In genomic region chr6:142112451-142113061, GRCh38 we compare ENCODE assay signal across 8 cellular contexts. TPM values are rescaled to one million over a fixed set of nuclear protein-coding genes. Genes with fewer than 3 reads are reported as not detected.
DNase-seq lines count a peak whose midpoint lies in the region; ATAC-seq and TF ChIP-seq lines count a peak whose summit lies in the region.

No MANE protein-coding gene starts in this region.

- peak; percentile 13 to 62 (median 30) for DNase-seq in activated CD4-positive, CD25-positive, alpha-beta regulatory T cell (lab: John Stamatoyannopoulos, UW)
- DNase-seq in Jurkat, Clone E6-1 (ENCODE audit: low read depth, low spot score): peak; percentile 67
- DNase-seq in PC-9 (peak; percentile 58 to 60), fibroblast of the conjunctiva (ENCODE audit: low read depth) (peak; percentile 75), occipital lobe (lab: John Stamatoyannopoulos, UW) (peak; percentile 37), thyroid gland (peak; percentile 53 to 68)
- peak; percentile 69 to 74 for DNase-seq in activated T-cell treated with anti-CD3 and anti-CD28 coated beads, Interleukin-2, amount 50 U/mL, for 72 hours

- no peak overlapping the region for H3K27ac Mint-ChIP-seq in activated T-cell treated with anti-CD3 and anti-CD28 coated beads, Interleukin-2, amount 50 U/mL, for 72 hours

- no peak for ATAC-seq in activated CD4-positive, CD25-positive, alpha-beta regulatory T cell treated with anti-CD3 and anti-CD28 coated beads, Interleukin-2, amount 50 U/mL, for 24 hours
- ATAC-seq in activated T-cell treated with anti-CD3 and anti-CD28 coated beads, Interleukin-2, amount 50 U/mL, for 72 hours (replicated peaks in 1 of 2): no peak

- no peaks in the 10 kb centered on the region for H4K20me1 ChIP-seq in PC-9 (ENCODE audit: insufficient read depth)

- no peak overlapping the region for H3K4me3 ChIP-seq in Jurkat, Clone E6-1 (ENCODE audit: low read length)
- no peak overlapping the region for H3K4me3 ChIP-seq in PC-9
- H3K4me3 ChIP-seq in thyroid gland (replicated peaks in 1 of 3): no peak overlapping the region

- H3F3A ChIP-seq in PC-9 (ENCODE audit: insufficient read depth, low read depth): no peaks in the 10 kb centered on the region

- BruUV-seq in PC-9 (replicated peaks; lab: Mats Ljungman, UMichigan): no TSS peak

- 0 to 1% methylated on average over 4 of the region's 4 CpGs for WGBS in thyroid gland, 2 donors

- peaks cover 6% of the 10 kb centered on the region for H3K27me3 Mint-ChIP-seq in activated T-cell treated with anti-CD3 and anti-CD28 coated beads, Interleukin-2, amount 50 U/mL, for 72 hours (ENCODE audit: low read depth)

- no peak overlapping the region for H3K27ac ChIP-seq in PC-9
- H3K27ac ChIP-seq in thyroid gland: no peak overlapping the region

- H3K36me3 ChIP-seq in PC-9 (ENCODE audit: low read depth) (no peaks in the 10 kb centered on the region), thyroid gland (no peaks in the 10 kb centered on the region)

- no peaks in the 10 kb centered on the region for H3K9me3 Mint-ChIP-seq in activated T-cell treated with anti-CD3 and anti-CD28 coated beads, Interleukin-2, amount 50 U/mL, for 72 hours

- H3K36me3 Mint-ChIP-seq in activated T-cell treated with anti-CD3 and anti-CD28 coated beads, Interleukin-2, amount 50 U/mL, for 72 hours (ENCODE audit: insufficient read depth in 2 of 2): no peaks in the 10 kb centered on the region

- no peaks in the 10 kb centered on the region for H3K4me1 Mint-ChIP-seq in activated T-cell treated with anti-CD3 and anti-CD28 coated beads, Interleukin-2, amount 50 U/mL, for 72 hours (ENCODE audit: low read depth)

- no peaks in the 10 kb centered on the region for H3K9me2 ChIP-seq in PC-9 (ENCODE audit: insufficient read depth)

- H3K27me3 ChIP-seq in PC-9 (ENCODE audit: insufficient read depth, low read depth) (no peaks in the 10 kb centered on the region), thyroid gland (no peaks in the 10 kb centered on the region)

- no peak overlapping the region for H2AFZ ChIP-seq in PC-9

- intact Hi-C loops in PC-9 (cut with micrococcal nuclease; ENCODE audit: unreplicated experiment) (loop anchor here (1.0 to 2.0 kb wide), 2 partner anchors 123 to 436 kb away; no protein-coding TSS in a partner anchor), thyroid gland (cut with DNase I) (no loop called here)

- H3K4me3 Mint-ChIP-seq in activated T-cell treated with anti-CD3 and anti-CD28 coated beads, Interleukin-2, amount 50 U/mL, for 72 hours: no peak overlapping the region

- no peaks in the 10 kb centered on the region for H3K4me1 ChIP-seq in PC-9 (replicated peaks; ENCODE audit: insufficient read depth)
- H3K4me1 ChIP-seq in thyroid gland: no peaks in the 10 kb centered on the region

- H3K4me2 ChIP-seq in PC-9: no peak overlapping the region

- no peaks in the 10 kb centered on the region for H3K79me2 ChIP-seq in PC-9 (ENCODE audit: low read depth)

- POLR2A ChIA-PET in PC-9 (lab: Charles Lee; ENCODE audit: unreplicated experiment): no interaction called here

- peak; percentile 89 for TF ChIP-seq CTCF in PC-9 (conservative IDR thresholded peaks at IDR 0.05)
- peak in 3 of 6 experiments; percentile 37 to 70 (median 63) for TF ChIP-seq CTCF in thyroid gland (IDR thresholded peaks at IDR 0.05)

- H3K9me3 ChIP-seq in PC-9 (ENCODE audit: insufficient read depth, low read depth): no peaks in the 10 kb centered on the region
- no peaks in the 10 kb centered on the region for H3K9me3 ChIP-seq in thyroid gland

- CTCF ChIA-PET in PC-9 (lab: Charles Lee): interaction anchor here (0.9 kb wide), 1 partner anchor 122 kb away, joined by 3 read pairs; no protein-coding TSS in a partner anchor

- TF ChIP-seq POLR2A in thyroid gland (IDR thresholded peaks at IDR 0.05): no peak

RNA-seq across cellular contexts. Expression of gene GJE1, which starts 20.2 kb away (rescaled TPM):
- not detected for polyA plus RNA-seq in Jurkat, Clone E6-1 (2012; ENCODE audit: insufficient read depth, insufficient read length)
- not detected in 2 replicates for total RNA-seq in PC-9 (2021)
- not detected for total RNA-seq in activated T-cell treated with anti-CD3 and anti-CD28 coated beads, Interleukin-2, amount 50 U/mL, for 72 hours
- total RNA-seq in occipital lobe: not detected
- not detected for total RNA-seq in thyroid gland

RNA-seq across cellular contexts. Expression of gene NMBR, which starts 34.4 kb away (rescaled TPM):
- polyA plus RNA-seq in Jurkat, Clone E6-1 (2012; ENCODE audit: insufficient read depth, insufficient read length): not detected
- total RNA-seq in PC-9 (2021): 0.35 TPM in 1 of 2 replicates, not detected in the other
- not detected for total RNA-seq in activated T-cell treated with anti-CD3 and anti-CD28 coated beads, Interleukin-2, amount 50 U/mL, for 72 hours
- total RNA-seq in occipital lobe: 12.6 TPM
- total RNA-seq in thyroid gland: under 1 TPM in 1 of 4 donors, not detected in 3; 0.33 TPM

RNA-seq across cellular contexts. Expression of gene VTA1, which starts 34.5 kb away (rescaled TPM):
- polyA plus RNA-seq in Jurkat, Clone E6-1 (2012; ENCODE audit: insufficient read depth, insufficient read length): 68.9 TPM
- 29.5 and 52.0 TPM in 2 replicates for total RNA-seq in PC-9 (2021)
- 10 to 100 TPM; 29.1 to 37.4 TPM for total RNA-seq in activated T-cell treated with anti-CD3 and anti-CD28 coated beads, Interleukin-2, amount 50 U/mL, for 72 hours
- 114 TPM for total RNA-seq in occipital lobe
- 10 to 100 TPM; 33.6 to 54.5 (median 47.0) TPM for total RNA-seq in thyroid gland

Comparison
In these comparisons a context has a peak if more than half of its experiments do, and no peak if none do; other contexts are left out.
1. RNA of gene NMBR, which starts 34.4 kb away (total RNA-seq): 12.6 TPM in occipital lobe (single experiment); 0.35 TPM in PC-9, not detected in activated T-cell treated with anti-CD3 and anti-CD28 coated beads, Interleukin-2, amount 50 U/mL, for 72 hours and 0.33 TPM in thyroid gland; every median in the first group is over 10 times any median in the second.
2. Peak in every context shown above with its lines, with median percentiles within 50 percentile points of each other: DNase-seq.